In the genomic region with DNA sequence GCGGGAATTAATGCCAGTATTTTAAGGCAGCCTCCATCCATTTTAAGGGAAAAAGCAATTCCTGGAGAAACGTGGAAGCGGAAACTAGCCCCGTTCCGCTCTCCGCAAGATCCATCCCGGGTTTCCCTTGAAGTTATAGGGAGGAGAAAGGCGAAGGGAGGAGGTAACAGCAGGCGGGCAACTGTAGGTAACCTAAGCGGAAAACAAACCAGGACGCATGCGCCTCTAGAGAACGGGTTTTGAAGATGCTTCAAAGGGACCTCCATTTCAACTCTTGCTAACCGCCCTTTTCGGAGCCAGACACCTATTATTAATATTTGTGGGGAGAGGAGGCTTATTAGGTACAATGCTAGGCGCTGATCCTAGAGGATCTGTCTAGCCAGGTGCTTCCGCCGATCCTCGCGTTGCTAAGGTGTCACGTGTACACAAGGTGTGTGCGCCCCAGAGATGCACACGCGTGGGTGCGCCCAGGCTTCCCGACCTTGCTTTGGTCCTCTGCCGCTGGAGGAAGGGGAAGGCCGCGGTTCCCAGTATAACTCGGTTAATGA, we compare ENCODE assay signal across 17 cellular contexts. TPM values are rescaled to one million over a fixed set of nuclear protein-coding genes. Genes with fewer than 3 reads are reported as not detected.
A peak's percentile ranks its signal among the peaks of the same experiment; 100 is the strongest.
DNase-seq lines count a peak whose midpoint lies in the region; ATAC-seq lines count a peak whose summit lies in the region.
"Had no signal": no experiment of that assay in that cellular context is flagged by ENCODE, and none has a peak within 500 bp of the region (broad histone marks: within the 10 kb centered on the region; RNA-seq: fewer than 3 reads in every experiment).

No MANE protein-coding gene starts in this region.

- H3K4me3 ChIP-seq in right cardiac atrium (ENCODE audit: low read length) = no peak overlapping the region

- intact Hi-C loops in right cardiac atrium (cut with DNase I) = loop anchor here in 2 of 4 donors (5.0 kb wide), 2 partner anchors 48 to 78 kb away; no protein-coding TSS in a partner anchor
- intact Hi-C loops in posterior vena cava (cut with DNase I) = no loop called here

- peaks cover 4% of the 10 kb centered on the region for H3K4me1 ChIP-seq in right cardiac atrium (ENCODE audit: control insufficient read depth, insufficient read depth, low read length)

- ATAC-seq in right cardiac atrium = no peak
- ATAC-seq in GM18873 (IDR thresholded peaks at IDR 0.05; ENCODE audit: low FRiP score, unreplicated experiment) = no peak
- no peak for ATAC-seq in GM18909 (IDR thresholded peaks at IDR 0.05; ENCODE audit: poor library complexity, unreplicated experiment)
- ATAC-seq: PC-3 had no signal

- H3K27ac ChIP-seq in right cardiac atrium (ENCODE audit: low read length) = peak overlapping the region; percentile 92
- H3K27ac ChIP-seq: epithelial cell of prostate had no signal

- H3K9me3 ChIP-seq in right cardiac atrium (ENCODE audit: control insufficient read depth, low read length) = no peaks in the 10 kb centered on the region

- no peaks in the 10 kb centered on the region for H3K27me3 ChIP-seq in right cardiac atrium (ENCODE audit: control insufficient read depth, insufficient read depth)

- peak; percentile 56 for DNase-seq in NCI-H82 (lab: John Stamatoyannopoulos, UW)
- DNase-seq in NCI-H82 treated with DMSO at 0.1 percent for 48 hours (lab: John Stamatoyannopoulos, UW; ENCODE audit: unreplicated experiment) = no peak
- DNase-seq in NCI-H774 (lab: John Stamatoyannopoulos, UW) = peak; percentile 70
- DNase-seq in right cardiac atrium = no peak
- DNase-seq in posterior vena cava (ENCODE audit: low spot score) = peak; percentile 72
- DNase-seq in NCI-H524 treated with DMSO at 0.1 percent for 48 hours (lab: John Stamatoyannopoulos, UW) = no peak
- DNase-seq: activated CD4-positive, alpha-beta T cell treated with anti-CD3 and anti-CD28 coated beads, Interleukin-2, amount 50 U/mL, for 48 hours; activated gamma-delta T cell; PC-3; stimulated activated CD4-positive, alpha-beta T cell treated with anti-CD3 and anti-CD28 coated beads, Interleukin-15, amount 100 ng/mL, for 24 hours had no signal

- 46% methylated on average over 30 of the region's 30 CpGs for WGBS in right cardiac atrium

RNA-seq across cellular contexts. Expression of gene TBX5, which starts 6.2 kb away (rescaled TPM):
- 100 to 1,000 TPM; 181 to 275 (median 191) TPM for total RNA-seq in right cardiac atrium
- 97.3 TPM for polyA plus RNA-seq in right cardiac atrium
- total RNA-seq in posterior vena cava = not detected
- total RNA-seq: LHCN-M2; liver; osteoblast; PC-3; T-helper 2 cell treated with Interferon-gamma antibody and Interleukin-4, amounts not matched to agents 100 ng/mL and 5 ng/mL, for 36 hours had no signal

Comparison
In these comparisons a context has a peak if more than half of its experiments do, and no peak if none do; other contexts are left out.
1. DNase-seq: peak in NCI-H82 (single experiment), NCI-H774 (single experiment) and posterior vena cava (single experiment); none in NCI-H82 treated with DMSO at 0.1 percent for 48 hours (single experiment), right cardiac atrium (0 of 3) and NCI-H524 treated with DMSO at 0.1 percent for 48 hours (single experiment).
2. RNA of gene TBX5, which starts 6.2 kb away (total RNA-seq): 181 to 275 TPM in right cardiac atrium; not detected in posterior vena cava; every median in the first group is over 100 times any median in the second.